ENCODE assay signal across 1 cellular context in genomic region chr11:92440701-92441338, GRCh38.
TF ChIP-seq lines count a peak whose summit lies in the region.

No MANE protein-coding gene starts in this region.

TF ChIP-seq in WTC11, 78 proteins besides CTCF, POLR2A, EP300 and RAD21:
- TF ChIP-seq ETV6 (CRISPR knock-in tag; IDR thresholded peaks at IDR 0.05) (no peak), RORB (CRISPR knock-in tag; IDR thresholded peaks at IDR 0.05) (no peak), ZMAT4 (CRISPR knock-in tag; IDR thresholded peaks at IDR 0.05) (no peak), USF2 (CRISPR knock-in tag; IDR thresholded peaks at IDR 0.05) (no peak), ZNF425 (CRISPR knock-in tag; conservative IDR thresholded peaks at IDR 0.05) (peak; percentile 47; the same call in 1 of the 2 replicates), MLX (CRISPR knock-in tag; IDR thresholded peaks at IDR 0.05) (no peak), USF1 (CRISPR knock-in tag; IDR thresholded peaks at IDR 0.05) (no peak)
